Comparison of ENCODE assay signal across 8 cellular contexts in the genomic region with DNA sequence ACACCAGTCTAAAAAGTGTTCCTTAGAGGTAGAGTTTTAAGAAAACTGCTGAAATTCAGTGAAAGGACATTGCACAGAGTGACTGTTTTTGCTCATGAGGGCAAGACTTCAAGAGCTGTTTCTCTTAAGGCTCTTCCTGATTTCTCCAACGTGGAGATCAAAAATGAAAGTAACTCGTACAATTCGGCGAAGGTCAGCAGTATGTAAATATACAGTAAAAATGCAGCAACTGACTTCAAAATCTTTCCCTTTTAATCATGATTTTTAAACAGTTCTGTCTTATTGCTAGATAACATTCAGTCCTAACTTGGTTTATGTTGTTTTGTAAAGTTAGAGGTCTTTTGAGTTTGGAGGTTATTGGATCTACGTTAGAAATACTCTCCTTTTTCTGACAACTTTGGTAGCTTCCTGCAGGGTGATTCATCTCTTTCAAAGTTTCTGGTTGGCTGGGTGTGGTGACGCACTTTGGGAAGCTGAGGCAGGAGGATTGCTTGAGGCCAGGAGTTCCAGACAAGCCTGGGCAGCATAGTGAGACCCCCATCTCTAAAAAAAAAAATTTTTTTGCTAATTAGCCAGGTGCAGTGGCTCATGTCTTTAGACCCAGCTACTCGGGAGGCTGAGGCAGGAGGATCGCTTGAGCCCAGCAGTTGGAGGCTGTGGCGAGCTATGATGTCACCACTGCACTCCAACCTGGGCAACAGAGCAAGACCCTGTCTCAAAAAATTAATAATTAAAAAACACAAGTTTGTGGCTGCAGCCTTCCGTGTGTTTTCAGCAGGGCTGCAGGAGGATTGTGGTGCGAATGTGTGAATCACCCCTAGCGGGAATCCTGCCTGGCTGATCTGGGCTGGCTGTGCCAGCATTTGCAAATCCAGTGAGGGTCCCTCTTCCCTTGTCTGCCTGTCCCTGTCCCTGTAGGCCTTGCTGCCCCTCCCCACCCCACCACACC. TPM values are rescaled to one million over a fixed set of nuclear protein-coding genes. Genes with fewer than 3 reads are reported as not detected.
DNase-seq lines count a peak whose midpoint lies in the region; ATAC-seq, FAIRE-seq and TF ChIP-seq lines count a peak whose summit lies in the region.

No MANE protein-coding gene starts in this region.

- H3K27me3 ChIP-seq in HepG2 (ENCODE audit: control insufficient read depth in 1 of 2, insufficient read depth in 2 of 2, low read length in 2 of 2): no peaks in the 10 kb centered on the region
- H3K27me3 ChIP-seq in testis: no peaks in the 10 kb centered on the region

- H3K9me3 ChIP-seq in HepG2 (ENCODE audit: low read length) (no peaks in the 10 kb centered on the region), testis (no peaks in the 10 kb centered on the region)

- no peak for TF ChIP-seq CTCF in astrocyte of the spinal cord (IDR thresholded peaks at IDR 0.05; ENCODE audit: low read depth, low read length)
- TF ChIP-seq CTCF in HepG2 (CRISPR knock-in tag; IDR thresholded peaks at IDR 0.05): no peak
- no peak for TF ChIP-seq CTCF in testis (IDR thresholded peaks at IDR 0.05)

- TF ChIP-seq RAD21 in HepG2 (CRISPR knock-in tag; IDR thresholded peaks at IDR 0.05): no peak

- TF ChIP-seq POLR2A in GM12891 (IDR thresholded peaks at IDR 0.05; ENCODE audit: low read depth, low read length) (no peak), HepG2 (IDR thresholded peaks at IDR 0.05; ENCODE audit: insufficient read depth in 1 of 2, low read depth in 2 of 2, low read length in 2 of 2) (no peak), testis (IDR thresholded peaks at IDR 0.05) (no peak)

- TF ChIP-seq EP300 in HepG2 (IDR thresholded peaks at IDR 0.05; ENCODE audit: low read depth in 2 of 2, low read length in 2 of 2): no peak
- no peak for TF ChIP-seq EP300 in HepG2 (CRISPR knock-in tag; IDR thresholded peaks at IDR 0.05; ENCODE audit: borderline replicate concordance)

- CTCF ChIA-PET in HepG2 (lab: Yijun Ruan, JAX; ENCODE audit: low intra/inter-chr PET ratio, low total read pairs): no interaction called here

- H3K36me3 ChIP-seq in HepG2 (replicated peaks in 1 of 2; ENCODE audit: control insufficient read depth in 1 of 2, insufficient read depth in 2 of 2, low read length in 2 of 2) (peaks cover 22 to 43% of the 10 kb centered on the region in 2 experiments), testis (ENCODE audit: low read depth, missing control alignments) (no peaks in the 10 kb centered on the region)

- H3K4me3 ChIP-seq in astrocyte of the spinal cord (ENCODE audit: low read depth, low read length): peak overlapping the region; percentile 6
- H3K4me3 ChIP-seq in HepG2 (replicated peaks in 1 of 3; ENCODE audit: insufficient read depth in 1 of 3, low read depth in 2 of 3, low read length in 3 of 3): peak overlapping the region in 1 of 3 experiments; percentile 43; a peak in 2 of 6 replicates
- H3K4me3 ChIP-seq in testis: no peak overlapping the region

- H3K9ac ChIP-seq in HepG2 (ENCODE audit: insufficient read depth, low read depth, low read length): peak overlapping the region; percentile 70

- H3K4me1 ChIP-seq in HepG2 (ENCODE audit: insufficient read depth, low read length) (peaks cover 54% of the 10 kb centered on the region), testis (peaks cover 35% of the 10 kb centered on the region)

- WGBS in HepG2 (ENCODE audit: low lambda C conversion rate): 78% methylated on average over 12 of the region's 12 CpGs
- 59 to 61% methylated on average over 12 of the region's 12 CpGs for WGBS in testis, 2 donors

- H3K4me2 ChIP-seq in HepG2 (ENCODE audit: low read depth, low read length): peak overlapping the region; percentile 54

- in situ Hi-C loops in astrocyte of the spinal cord (cut with HindIII; ENCODE audit: low sequenced_read_pairs): no loop called here
- in situ Hi-C loops in HepG2 (cut with HindIII; ENCODE audit: extremely low pct_ligation_motif_present, low pct_unique_long_range_greater_than_20kb): no loop called here

- no peak overlapping the region for H2AFZ ChIP-seq in HepG2 (ENCODE audit: low read length)

- H3K79me2 ChIP-seq in HepG2 (ENCODE audit: insufficient read depth, low read length): peaks cover 29% of the 10 kb centered on the region

- POLR2A ChIA-PET in HepG2 (lab: Yijun Ruan, JAX): interaction anchor here (1.3 to 3.0 kb wide), 4 partner anchors 21 to 52 kb away, joined by 3 to 10 read pairs (median 4); a partner anchor contains a TSS

- H4K20me1 ChIP-seq in HepG2 (ENCODE audit: insufficient read depth, low read length): no peaks in the 10 kb centered on the region; the same call in 1 of the 2 replicates

- DNase-seq in GM12891 (ENCODE audit: insufficient read length, low spot score): no peak
- peak; percentile 44 for DNase-seq in NCI-H460 (ENCODE audit: extremely low read depth, low read depth)
- peak; percentile 82 for DNase-seq in astrocyte of the spinal cord (ENCODE audit: low read depth, low spot score)
- peak; percentile 9 for DNase-seq in HepG2 (ENCODE audit: low spot score)
- no peak for DNase-seq in testis
- no peak for DNase-seq in head of caudate nucleus
- no peak for DNase-seq in NCI-H1048 (lab: John Stamatoyannopoulos, UW)
- no peak for DNase-seq in cerebellar cortex (ENCODE audit: low spot score)

- no TSS peak for BruUV-seq in HepG2 (replicated peaks; lab: Mats Ljungman, UMichigan)

- ATAC-seq in HepG2: no peak

- H3K27ac ChIP-seq in HepG2 (ENCODE audit: extremely low read length, insufficient read depth, low read length): peak overlapping the region; percentile 84
- peak overlapping the region; percentile 72 to 89 for H3K27ac ChIP-seq in testis

- no peak for FAIRE-seq in GM12891 (lab: Jason Lieb, UNC)
- FAIRE-seq in HepG2 (lab: Jason Lieb, UNC): no peak

- intact Hi-C loops in HepG2 (cut with micrococcal nuclease; ENCODE audit: unreplicated experiment): no loop called here
- intact Hi-C loops in testis (cut with DNase I; ENCODE audit: low total_unique reads): loop anchor here (10.0 kb wide), 1 partner anchor 61 kb away; a partner anchor contains a TSS
- intact Hi-C loops in head of caudate nucleus (cut with DNase I): no loop called here

TF ChIP-seq in GM12891, 5 proteins besides CTCF, POLR2A, EP300 and RAD21:
- peak; percentile 43 for TF ChIP-seq SPI1 (IDR thresholded peaks at IDR 0.05; ENCODE audit: low read depth, low read length)
- no peak for TF ChIP-seq PAX5 (IDR thresholded peaks at IDR 0.05; ENCODE audit: insufficient read depth, low read length, severe bottlenecking)
- no peak for TF ChIP-seq POLR2AphosphoS5 (IDR thresholded peaks at IDR 0.05; ENCODE audit: low read depth, low read length)

TF ChIP-seq in HepG2, 621 proteins besides CTCF, POLR2A, EP300 and RAD21 (continues in another document):
- TF ChIP-seq ZNF772 (CRISPR knock-in tag; IDR thresholded peaks at IDR 0.05): no peak
- no peak for TF ChIP-seq ZNF264 (CRISPR knock-in tag; IDR thresholded peaks at IDR 0.05)
- TF ChIP-seq CBX2 (IDR thresholded peaks at IDR 0.05; ENCODE audit: low read depth, low read length): no peak
- TF ChIP-seq CBX2 (CRISPR knock-in tag; IDR thresholded peaks at IDR 0.05; ENCODE audit: low read depth): no peak
- TF ChIP-seq, protein P1, sequence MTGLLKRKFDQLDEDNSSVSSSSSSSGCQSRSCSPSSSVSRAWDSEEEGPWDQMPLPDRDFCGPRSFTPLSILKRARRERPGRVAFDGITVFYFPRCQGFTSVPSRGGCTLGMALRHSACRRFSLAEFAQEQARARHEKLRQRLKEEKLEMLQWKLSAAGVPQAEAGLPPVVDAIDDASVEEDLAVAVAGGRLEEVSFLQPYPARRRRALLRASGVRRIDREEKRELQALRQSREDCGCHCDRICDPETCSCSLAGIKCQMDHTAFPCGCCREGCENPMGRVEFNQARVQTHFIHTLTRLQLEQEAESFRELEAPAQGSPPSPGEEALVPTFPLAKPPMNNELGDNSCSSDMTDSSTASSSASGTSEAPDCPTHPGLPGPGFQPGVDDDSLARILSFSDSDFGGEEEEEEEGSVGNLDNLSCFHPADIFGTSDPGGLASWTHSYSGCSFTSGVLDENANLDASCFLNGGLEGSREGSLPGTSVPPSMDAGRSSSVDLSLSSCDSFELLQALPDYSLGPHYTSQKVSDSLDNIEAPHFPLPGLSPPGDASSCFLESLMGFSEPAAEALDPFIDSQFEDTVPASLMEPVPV (CRISPR knock-in tag; IDR thresholded peaks at IDR 0.05): no peak
- TF ChIP-seq ZNF121 (CRISPR knock-in tag; IDR thresholded peaks at IDR 0.05): peak; percentile 81
- no peak for TF ChIP-seq ZNF17 (CRISPR knock-in tag; IDR thresholded peaks at IDR 0.05)
- no peak for TF ChIP-seq HOXD1 (CRISPR knock-in tag; IDR thresholded peaks at IDR 0.05)
- TF ChIP-seq ZNF761 (CRISPR knock-in tag; conservative IDR thresholded peaks at IDR 0.05): no peak

RNA-seq across cellular contexts. Expression of a gene that starts 29.2 kb away (rescaled TPM):
- polyA plus RNA-seq in GM12891 (2012; ENCODE audit: low read depth, missing spikeins): 20.7 TPM
- total RNA-seq in NCI-H460 (2014; rRNA removed; shearing (Covaris generic)): 12.9 and 14.0 TPM in 2 replicates
- 92.0 and 95.7 TPM in 2 replicates for polyA plus RNA-seq in NCI-H460 (2014; cell fraction: nucleus; rRNA removed)
- total RNA-seq in HepG2 (2016; rRNA removed; fragmentation: Illumina TruSeq; extraction: Trizol) (7.4 and 15.1 TPM in 2 replicates), testis (10 to 100 TPM; 47.6 to 59.1 TPM)
- 3.5 and 6.4 TPM in 2 replicates for total RNA-seq in HepG2 (2016; cell fraction: cytosol; rRNA removed; fragmentation: Illumina TruSeq; extraction: Trizol; ENCODE audit: low read depth)
- total RNA-seq in HepG2 (2016; cell fraction: insoluble cytoplasmic fraction; rRNA removed; fragmentation: Illumina TruSeq; extraction: Trizol): 7.5 and 15.3 TPM in 2 replicates
- 4.1 and 5.0 TPM in 2 replicates for total RNA-seq in HepG2 (2016; cell fraction: membrane; rRNA removed; fragmentation: Illumina TruSeq; extraction: Trizol)
- 18.0 and 18.9 TPM in 2 replicates for total RNA-seq in HepG2 (2016; cell fraction: nucleus; rRNA removed; fragmentation: Illumina TruSeq; extraction: Trizol)
- polyA plus RNA-seq in HepG2 (2011; rRNA removed) (9.3 and 16.0 TPM in 2 replicates), testis (ENCODE audit: insufficient read depth, low read depth, low replicate concordance) (30.0 TPM)
- 3.8 and 7.7 TPM in 2 replicates for polyA plus RNA-seq in HepG2 (2011; cell fraction: cytosol; rRNA removed)
- 83.4 and 101 TPM in 2 replicates for polyA plus RNA-seq in HepG2 (2011; cell fraction: nucleus; rRNA removed)
- polyA plus RNA-seq in HepG2 (2012): 5.9 and 7.4 TPM in 2 replicates
- polyA plus RNA-seq in HepG2 (2016; cell fraction: cytosol; fragmentation: Illumina TruSeq; extraction: Trizol; ENCODE audit: low read depth): 1.8 and 2.1 TPM in 2 replicates
- polyA plus RNA-seq in HepG2 (2016; cell fraction: insoluble cytoplasmic fraction; fragmentation: Illumina TruSeq; extraction: Trizol; ENCODE audit: low read depth): 7.7 and 9.3 TPM in 2 replicates
- 3.1 and 4.0 TPM in 2 replicates for polyA plus RNA-seq in HepG2 (2016; cell fraction: membrane; fragmentation: Illumina TruSeq; extraction: Trizol; ENCODE audit: low read depth)
- 42.6 and 43.4 TPM in 2 replicates for polyA plus RNA-seq in HepG2 (2016; cell fraction: nucleus; fragmentation: Illumina TruSeq; extraction: Trizol; ENCODE audit: insufficient read depth, low read depth)
- polyA minus RNA-seq in HepG2 (2011; rRNA and poly(A)+ RNA removed; ENCODE audit: low replicate concordance): 14.8 and 17.9 TPM in 2 replicates
- polyA minus RNA-seq in HepG2 (2011; cell fraction: cytosol; rRNA and poly(A)+ RNA removed): 6.2 and 7.0 TPM in 2 replicates
- polyA minus RNA-seq in HepG2 (2011; cell fraction: nucleus; rRNA and poly(A)+ RNA removed): 28.0 and 28.3 TPM in 2 replicates

Comparison
In these comparisons a context has a peak if more than half of its experiments do, and no peak if none do; other contexts are left out.
1. DNase-seq: peak in NCI-H460 (single experiment), astrocyte of the spinal cord (single experiment) and HepG2 (single experiment); none in GM12891 (single experiment), testis (single experiment), head of caudate nucleus (0 of 42), NCI-H1048 (single experiment) and cerebellar cortex (single experiment).